Comparison of ENCODE assay signal across 13 cellular contexts in genomic region chr15:68646751-68647150, GRCh38.
"Had no signal": no experiment of that assay in that cellular context is flagged by ENCODE, and none has a peak within 500 bp of the region (broad histone marks: within the 10 kb centered on the region; RNA-seq: fewer than 3 reads in every experiment).

No MANE protein-coding gene starts in this region.

- ATAC-seq: activated CD8-positive, alpha-beta T cell treated with anti-CD3 and anti-CD28 coated beads, Interleukin-2, amount 10 ng/mL, durations not matched to agents 7 days and 5 days; activated T-helper 17 cell treated with anti-CD3 and anti-CD28 coated beads, Interleukin-2, amount 50 U/mL, for 72 hours; foreskin keratinocyte; left lobe of liver; natural killer cell treated with Interleukin-12 subunit alpha and Interleukin-12 subunit beta and Interleukin-15 and Interleukin-18, amount 100 ng/mL, for 72 hours; stimulated activated naive CD8-positive, alpha-beta T cell treated with anti-CD3 and anti-CD28 coated beads, Interleukin-15, amount 100 ng/mL, for 72 hours had no signal

- H3K27ac Mint-ChIP-seq: activated CD8-positive, alpha-beta T cell treated with anti-CD3 and anti-CD28 coated beads, Interleukin-2, amount 10 ng/mL, durations not matched to agents 7 days and 5 days; activated T-helper 17 cell treated with anti-CD3 and anti-CD28 coated beads, Interleukin-2, amount 50 U/mL, for 72 hours; natural killer cell treated with Interleukin-12 subunit alpha and Interleukin-12 subunit beta and Interleukin-15 and Interleukin-18, amount 100 ng/mL, for 72 hours; stimulated activated naive CD8-positive, alpha-beta T cell treated with anti-CD3 and anti-CD28 coated beads, Interleukin-15, amount 100 ng/mL, for 72 hours had no signal

- DNase-seq: activated CD4-positive, alpha-beta T cell treated with anti-CD3 and anti-CD28 coated beads for 4 hours; activated CD8-positive, alpha-beta memory T cell treated with anti-CD3 and anti-CD28 coated beads, Interleukin-2, amount 50 U/mL, for 48 hours; activated CD8-positive, alpha-beta T cell treated with anti-CD3 and anti-CD28 coated beads, Interleukin-2, amount 10 ng/mL, durations not matched to agents 7 days and 5 days; activated naive CD4-positive, alpha-beta T cell treated with anti-CD3 and anti-CD28 coated beads, Interleukin-2, amount 50 U/mL, for 16 hours; amniotic stem cell; brain microvascular endothelial cell; foreskin keratinocyte; stimulated activated CD4-positive, alpha-beta T cell treated with anti-CD3 and anti-CD28 coated beads, Interleukin-4, amount 100 ng/mL, for 4 hours; stimulated activated naive CD8-positive, alpha-beta T cell treated with anti-CD3 and anti-CD28 coated beads, Interleukin-15, amount 100 ng/mL, for 72 hours; T-helper 1 cell had no signal

- H3K27me3 Mint-ChIP-seq: stimulated activated naive CD8-positive, alpha-beta T cell treated with anti-CD3 and anti-CD28 coated beads, Interleukin-15, amount 100 ng/mL, for 72 hours had no signal

- H3K36me3 Mint-ChIP-seq: natural killer cell treated with Interleukin-12 subunit alpha and Interleukin-12 subunit beta and Interleukin-15 and Interleukin-18, amount 100 ng/mL, for 72 hours had no signal

- H3K9me3 Mint-ChIP-seq: activated T-helper 17 cell treated with anti-CD3 and anti-CD28 coated beads, Interleukin-2, amount 50 U/mL, for 72 hours; natural killer cell treated with Interleukin-12 subunit alpha and Interleukin-12 subunit beta and Interleukin-15 and Interleukin-18, amount 100 ng/mL, for 72 hours; stimulated activated naive CD8-positive, alpha-beta T cell treated with anti-CD3 and anti-CD28 coated beads, Interleukin-15, amount 100 ng/mL, for 72 hours had no signal

- H3K4me1 Mint-ChIP-seq: activated T-helper 17 cell treated with anti-CD3 and anti-CD28 coated beads, Interleukin-2, amount 50 U/mL, for 72 hours; stimulated activated naive CD8-positive, alpha-beta T cell treated with anti-CD3 and anti-CD28 coated beads, Interleukin-15, amount 100 ng/mL, for 72 hours had no signal

- H3K4me3 Mint-ChIP-seq: activated CD8-positive, alpha-beta T cell treated with anti-CD3 and anti-CD28 coated beads, Interleukin-2, amount 10 ng/mL, durations not matched to agents 7 days and 5 days; activated T-helper 17 cell treated with anti-CD3 and anti-CD28 coated beads, Interleukin-2, amount 50 U/mL, for 72 hours; natural killer cell treated with Interleukin-12 subunit alpha and Interleukin-12 subunit beta and Interleukin-15 and Interleukin-18, amount 100 ng/mL, for 72 hours; stimulated activated naive CD8-positive, alpha-beta T cell treated with anti-CD3 and anti-CD28 coated beads, Interleukin-15, amount 100 ng/mL, for 72 hours had no signal
